In genomic region chr2:62383843-62384242, GRCh38 we compare ENCODE assay signal across 21 cellular contexts.
A peak's percentile ranks its signal among the peaks of the same experiment; 100 is the strongest.
DNase-seq lines count a peak whose midpoint lies in the region; ATAC-seq and TF ChIP-seq lines count a peak whose summit lies in the region.
"Had no signal": no experiment of that assay in that cellular context is flagged by ENCODE, and none has a peak within 500 bp of the region (broad histone marks: within the 10 kb centered on the region; RNA-seq: fewer than 3 reads in every experiment).

No MANE protein-coding gene starts in this region.

- no peaks in the 10 kb centered on the region for H3K9me3 ChIP-seq in body of pancreas

- DNase-seq in ELR (ENCODE audit: low read depth), result peak; percentile 83
- peak; percentile 19 for DNase-seq in LHCN-M2 (ENCODE audit: low read depth)
- peak; percentile 35 for DNase-seq in brain microvascular endothelial cell
- DNase-seq in myocyte (ENCODE audit: low read depth), result peak; percentile 9
- no peak for DNase-seq in body of pancreas
- no peak for DNase-seq in cerebellum (ENCODE audit: low spot score)
- no peak for DNase-seq in KBM-7
- DNase-seq: activated CD4-positive, CD25-positive, alpha-beta regulatory T cell treated with anti-CD3 and anti-CD28 coated beads, Interleukin-2, amount 50 U/mL, for 72 hours; activated CD8-positive, alpha-beta memory T cell treated with anti-CD3 and anti-CD28 coated beads, Interleukin-2, amount 10 ng/mL, durations not matched to agents 7 days and 5 days; CD4-positive, alpha-beta memory T cell; DMS79 treated with DMSO at 0.1 percent for 48 hours; H9; midbrain; NCI-H1105 treated with DMSO at 0.1 percent for 48 hours; NCI-H2107; NCI-H526; retina; stimulated activated naive CD4-positive, alpha-beta T cell; T-helper 9 cell had no signal

- in situ Hi-C loops in brain microvascular endothelial cell (cut with HindIII; ENCODE audit: low pct_ligation_motif_present, low sequenced_read_pairs) (no loop called here), KBM-7 (cut with MboI; ENCODE audit: low pct_unique_long_range_greater_than_20kb, low sequenced_read_pairs) (no loop called here)

- WGBS in body of pancreas, 2 donors, result 62 to 80% methylated on average over 5 of the region's 5 CpGs

- H3K27me3 ChIP-seq in brain microvascular endothelial cell (replicated peaks) (no peaks in the 10 kb centered on the region), body of pancreas (no peaks in the 10 kb centered on the region)

- TF ChIP-seq CTCF in brain microvascular endothelial cell (IDR thresholded peaks at IDR 0.05; ENCODE audit: low read depth, low read length, missing control alignments), result no peak
- no peak for TF ChIP-seq CTCF in body of pancreas (IDR thresholded peaks at IDR 0.05)

- H3K27ac ChIP-seq in brain microvascular endothelial cell, result no peak overlapping the region
- no peak overlapping the region for H3K27ac ChIP-seq in body of pancreas
- H3K27ac ChIP-seq: SK-N-MC had no signal

- H3K4me3 ChIP-seq in brain microvascular endothelial cell (ENCODE audit: low read depth, low read length) (no peak overlapping the region), body of pancreas (no peak overlapping the region)
- H3K4me3 ChIP-seq: SK-N-MC had no signal

- intact Hi-C loops in body of pancreas (cut with DNase I), result no loop called here

- H3K4me1 ChIP-seq in body of pancreas, result no peaks in the 10 kb centered on the region

- TF ChIP-seq POLR2A in body of pancreas (IDR thresholded peaks at IDR 0.05), result no peak

- no peak for ATAC-seq in body of pancreas
- ATAC-seq in HG03139 (IDR thresholded peaks at IDR 0.05; ENCODE audit: unreplicated experiment), result no peak
- ATAC-seq: activated CD8-positive, alpha-beta memory T cell treated with anti-CD3 and anti-CD28 coated beads, Interleukin-2, amount 10 ng/mL, durations not matched to agents 7 days and 5 days had no signal

- H3K36me3 ChIP-seq in brain microvascular endothelial cell (replicated peaks), result no peaks in the 10 kb centered on the region
- no peaks in the 10 kb centered on the region for H3K36me3 ChIP-seq in body of pancreas (replicated peaks in 1 of 2; ENCODE audit: insufficient read depth in 1 of 2, low read depth in 2 of 2)

Comparison
In these comparisons a context has a peak if more than half of its experiments do, and no peak if none do; other contexts are left out.
1. DNase-seq: peak in ELR (single experiment), LHCN-M2 (single experiment), brain microvascular endothelial cell (single experiment) and myocyte (single experiment); none in body of pancreas (0 of 4), cerebellum (single experiment) and KBM-7 (single experiment).